In the genomic region with DNA sequence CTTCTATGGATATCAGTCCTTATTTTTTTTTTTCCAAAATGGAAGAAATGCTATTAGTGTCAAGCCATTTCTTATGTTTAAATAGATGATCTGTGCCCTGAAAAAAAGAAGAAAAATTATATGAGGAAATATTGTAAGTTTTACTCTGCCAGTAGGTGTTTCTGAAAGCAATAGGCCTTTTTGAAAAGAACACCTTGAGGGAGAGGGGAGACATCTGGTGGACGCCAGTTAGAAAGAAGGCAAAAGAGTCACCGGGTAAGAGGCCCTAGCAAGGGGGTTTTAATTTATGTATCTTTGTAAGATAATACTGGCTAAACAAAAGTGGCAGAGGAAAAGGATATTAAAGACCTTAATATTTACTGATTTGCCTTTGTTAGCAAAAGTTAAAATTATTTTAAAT, we compare ENCODE assay signal across 9 cellular contexts. TPM values are rescaled to one million over a fixed set of nuclear protein-coding genes. Genes with fewer than 3 reads are reported as not detected.
DNase-seq lines count a peak whose midpoint lies in the region; ATAC-seq, FAIRE-seq and TF ChIP-seq lines count a peak whose summit lies in the region.
"Had no signal": no experiment of that assay in that cellular context is flagged by ENCODE, and none has a peak within 500 bp of the region (broad histone marks: within the 10 kb centered on the region; RNA-seq: fewer than 3 reads in every experiment).

No MANE protein-coding gene starts in this region.

- intact Hi-C loops in sciatic nerve (cut with DNase I), result no loop called here

- no peak for FAIRE-seq in GM12892 (lab: Jason Lieb, UNC)

- ATAC-seq in HG02884 (IDR thresholded peaks at IDR 0.05; ENCODE audit: unreplicated experiment) (no peak), sciatic nerve (no peak)

- DNase-seq in DMS114 treated with DMSO at 0.1 percent for 48 hours (lab: John Stamatoyannopoulos, UW; ENCODE audit: unreplicated experiment), result peak; percentile 10
- DNase-seq in HT-29 (ENCODE audit: low spot score), result peak; percentile 53
- DNase-seq in SW480 (ENCODE audit: low spot score), result peak; percentile 22
- peak; percentile 82 for DNase-seq in left kidney (ENCODE audit: low read depth, low spot score)
- no peak for DNase-seq in cortex of kidney (lab: John Stamatoyannopoulos, UW)
- no peak for DNase-seq in GM12892 (ENCODE audit: insufficient read length)
- no peak for DNase-seq in sciatic nerve (ENCODE audit: low spot score)
- DNase-seq: ovary had no signal

- no peak for TF ChIP-seq POLR2A in GM12892 (IDR thresholded peaks at IDR 0.05; ENCODE audit: low read depth, low read length)

RNA-seq across cellular contexts. Expression of a gene that starts 56.1 kb away (rescaled TPM):
- total RNA-seq in HT-29 (2014; rRNA removed; shearing (Covaris generic)), result not detected in 2 replicates
- not detected for polyA plus RNA-seq in GM12892 (2012; ENCODE audit: missing spikeins)
- not detected for total RNA-seq in sciatic nerve
- total RNA-seq: ovary had no signal
- polyA plus RNA-seq: ovary had no signal

Comparison
In these comparisons a context has a peak if more than half of its experiments do, and no peak if none do; other contexts are left out.
1. DNase-seq: peak in DMS114 treated with DMSO at 0.1 percent for 48 hours (single experiment), HT-29 (single experiment), SW480 (single experiment) and left kidney (single experiment); none in cortex of kidney (single experiment), GM12892 (single experiment) and sciatic nerve (single experiment).